Comparison of ENCODE assay signal across 16 cellular contexts in the genomic region with DNA sequence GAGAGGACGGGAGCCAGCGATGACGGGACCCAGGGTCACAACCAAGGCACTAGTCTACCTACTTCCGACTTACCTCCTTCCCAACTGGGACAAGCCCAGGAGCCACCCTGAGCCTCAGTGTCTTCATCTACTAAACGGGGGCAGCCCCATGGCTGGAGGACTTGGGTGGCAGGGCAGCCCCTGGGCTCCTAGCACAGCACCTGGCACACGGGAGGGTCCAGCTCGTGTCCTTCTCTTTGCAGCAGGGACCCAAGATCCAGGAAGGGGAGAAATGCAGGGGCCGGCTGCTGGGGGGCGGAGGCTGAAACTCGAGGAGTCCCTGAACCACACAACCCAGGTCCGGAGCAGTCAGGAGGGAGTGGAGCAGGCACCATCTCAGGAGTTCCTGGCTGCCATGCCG.
"Had no signal": no experiment of that assay in that cellular context is flagged by ENCODE, and none has a peak within 500 bp of the region (broad histone marks: within the 10 kb centered on the region; RNA-seq: fewer than 3 reads in every experiment).

No MANE protein-coding gene starts in this region.

- H3K9me3 ChIP-seq: body of pancreas, ovary, sigmoid colon, SJSA1 had no signal

- ATAC-seq: activated T-cell treated with anti-CD3 and anti-CD28 coated beads, Interleukin-2, amount 50 U/mL, for 72 hours; body of pancreas; left cardiac atrium had no signal

- H3K27me3 ChIP-seq: body of pancreas, ovary, sigmoid colon, SJSA1 had no signal

- H3K36me3 Mint-ChIP-seq: type B pancreatic cell had no signal

- H3K4me3 ChIP-seq: body of pancreas, ovary, sigmoid colon, SJSA1 had no signal

- H3K27me3 Mint-ChIP-seq: type B pancreatic cell had no signal

- DNase-seq: activated CD4-positive, alpha-beta T cell treated with anti-CD3 and anti-CD28 coated beads, Interleukin-2, amount 50 U/mL, for 1 hour; activated CD8-positive, alpha-beta memory T cell treated with anti-CD3 and anti-CD28 coated beads, Interleukin-2, amount 50 U/mL, for 4 hours; activated T-cell treated with anti-CD3 and anti-CD28 coated beads, Interleukin-2, amount 50 U/mL, for 72 hours; body of pancreas; dermis blood vessel endothelial cell; endodermal cell; erythroblast; hypothalamus; left cardiac atrium; nephron progenitor cell; ovary; sigmoid colon; stimulated activated naive CD4-positive, alpha-beta T cell treated with Interleukin-2 at 50 U/mL for 16 hours; SW 1271 had no signal

- H3K27ac Mint-ChIP-seq: activated T-cell treated with anti-CD3 and anti-CD28 coated beads, Interleukin-2, amount 50 U/mL, for 72 hours; endodermal cell; type B pancreatic cell had no signal

- H3K9me3 Mint-ChIP-seq: activated T-cell treated with anti-CD3 and anti-CD28 coated beads, Interleukin-2, amount 50 U/mL, for 72 hours; nephron progenitor cell; type B pancreatic cell had no signal

- H3K4me3 Mint-ChIP-seq: activated T-cell treated with anti-CD3 and anti-CD28 coated beads, Interleukin-2, amount 50 U/mL, for 72 hours; endodermal cell; nephron progenitor cell; type B pancreatic cell had no signal

- H3K36me3 ChIP-seq: ovary, sigmoid colon, SJSA1 had no signal

- H3K27ac ChIP-seq: ovary, SJSA1 had no signal
